Comparison of ENCODE assay signal across 7 cellular contexts in genomic region chr5:172707285-172708182, GRCh38.
DNase-seq lines count a peak whose midpoint lies in the region; TF ChIP-seq lines count a peak whose summit lies in the region.

No MANE protein-coding gene starts in this region.

- POLR2A ChIA-PET in CD8-positive, alpha-beta memory T cell (lab: Charles Lee), result interaction anchor here (0.6 kb wide), 1 partner anchor 225 kb away, joined by 3 read pairs; no protein-coding TSS in a partner anchor

- no peaks in the 10 kb centered on the region for H3K36me3 ChIP-seq in left ventricle myocardium inferior
- no peaks in the 10 kb centered on the region for H3K36me3 ChIP-seq in CD8-positive, alpha-beta memory T cell (ENCODE audit: insufficient read depth, low read length)

- no peaks in the 10 kb centered on the region for H3K9me3 ChIP-seq in left ventricle myocardium inferior (replicated peaks)
- H3K9me3 ChIP-seq in CD8-positive, alpha-beta memory T cell (ENCODE audit: low read length), result no peaks in the 10 kb centered on the region

- H3K4me1 Mint-ChIP-seq in CD8-positive, alpha-beta memory T cell, result peaks cover 0 to 5% (median 5%) of the 10 kb centered on the region in 3 donors
- no peaks in the 10 kb centered on the region for H3K4me1 Mint-ChIP-seq in immature natural killer cell

- H3K4me3 ChIP-seq in left ventricle myocardium inferior, result no peak overlapping the region
- H3K4me3 ChIP-seq in CD8-positive, alpha-beta memory T cell (ENCODE audit: low read length), result no peak overlapping the region

- no peak overlapping the region for H3K27ac ChIP-seq in left ventricle myocardium inferior (replicated peaks)
- no peak overlapping the region for H3K27ac ChIP-seq in CD8-positive, alpha-beta memory T cell (ENCODE audit: low read depth, low read length)

- no peaks in the 10 kb centered on the region for H3K27me3 ChIP-seq in left ventricle myocardium inferior (ENCODE audit: low read depth)
- H3K27me3 ChIP-seq in CD8-positive, alpha-beta memory T cell (ENCODE audit: insufficient read depth, low read length, poor library complexity, severe bottlenecking), result no peaks in the 10 kb centered on the region

- H3K9me3 Mint-ChIP-seq in CD8-positive, alpha-beta memory T cell, result peaks cover 0 to 4% (median 0%) of the 10 kb centered on the region in 5 donors
- no peaks in the 10 kb centered on the region for H3K9me3 Mint-ChIP-seq in immature natural killer cell

- no peaks in the 10 kb centered on the region for H3K4me1 ChIP-seq in left ventricle myocardium inferior
- H3K4me1 ChIP-seq in CD8-positive, alpha-beta memory T cell (ENCODE audit: insufficient read depth, low read length), result no peaks in the 10 kb centered on the region

- H3K27me3 Mint-ChIP-seq in CD8-positive, alpha-beta memory T cell, result peaks cover 22 to 67% of the 10 kb centered on the region in 2 donors
- peaks cover 9 to 25% (median 9%) of the 10 kb centered on the region in 3 donors for H3K27me3 Mint-ChIP-seq in immature natural killer cell (ENCODE audit: low read depth in 3 of 3)

- peak; percentile 59 for TF ChIP-seq CTCF in left ventricle myocardium inferior (IDR thresholded peaks at IDR 0.05; ENCODE audit: borderline replicate concordance)

- peak overlapping the region in 1 of 7 donors; percentile 12 for H3K4me3 Mint-ChIP-seq in CD8-positive, alpha-beta memory T cell
- no peak overlapping the region for H3K4me3 Mint-ChIP-seq in immature natural killer cell

- DNase-seq in GF-D8 (lab: John Stamatoyannopoulos, UW) (peak; percentile 22), LHCN-M2 (ENCODE audit: low read depth) (peak; percentile 61), SW480 (ENCODE audit: low spot score) (peak; percentile 78), left ventricle myocardium inferior (no peak), stromal cell of bone marrow (ENCODE audit: low read depth) (peak; percentile 35), immature natural killer cell (no peak)
- DNase-seq in CD8-positive, alpha-beta memory T cell, result no peak

- H3K36me3 Mint-ChIP-seq in CD8-positive, alpha-beta memory T cell, result no peaks in the 10 kb centered on the region
- H3K36me3 Mint-ChIP-seq in immature natural killer cell, result no peaks in the 10 kb centered on the region

- CTCF ChIA-PET in CD8-positive, alpha-beta memory T cell (lab: Charles Lee), result interaction anchor here (0.7 to 2.0 kb wide), 5 partner anchors 9 to 252 kb away, joined by 3 to 9 read pairs (median 5); partner anchors contain the start of gene RPL26L1

- intact Hi-C loops in left ventricle myocardium inferior (cut with micrococcal nuclease), result no loop called here

- H3K27ac Mint-ChIP-seq in CD8-positive, alpha-beta memory T cell, result peak overlapping the region in 2 of 8 donors; percentile 7 to 8
- H3K27ac Mint-ChIP-seq in immature natural killer cell, result no peak overlapping the region

Comparison
In these comparisons a context has a peak if more than half of its experiments do, and no peak if none do; other contexts are left out.
1. DNase-seq: peak in GF-D8 (single experiment), LHCN-M2 (single experiment), SW480 (single experiment) and stromal cell of bone marrow (single experiment); none in left ventricle myocardium inferior (single experiment), CD8-positive, alpha-beta memory T cell (0 of 5) and immature natural killer cell (0 of 3).